In the genomic region with DNA sequence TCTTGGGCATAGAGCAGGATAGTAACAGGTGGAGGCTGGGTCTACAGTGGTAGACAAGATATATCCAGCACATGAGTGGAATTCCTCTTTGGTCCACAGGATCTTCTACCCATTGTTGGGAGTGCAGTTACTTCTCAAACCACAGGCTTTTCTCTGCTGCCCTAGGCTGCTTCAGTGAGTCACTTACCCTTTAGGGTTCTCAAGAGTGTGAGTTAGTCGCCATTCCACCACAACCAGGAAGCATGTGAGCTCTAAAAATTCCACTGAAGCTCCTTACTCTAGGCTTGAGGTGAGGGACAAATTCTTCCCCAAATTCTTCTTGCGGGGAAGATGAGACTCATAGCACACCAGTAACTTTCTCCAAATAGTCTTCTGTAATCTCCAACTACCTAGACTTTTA, we compare ENCODE assay signal across 18 cellular contexts.
DNase-seq lines count a peak whose midpoint lies in the region; ATAC-seq and TF ChIP-seq lines count a peak whose summit lies in the region.
"Had no signal": no experiment of that assay in that cellular context is flagged by ENCODE, and none has a peak within 500 bp of the region (broad histone marks: within the 10 kb centered on the region; RNA-seq: fewer than 3 reads in every experiment).

No MANE protein-coding gene starts in this region.

- H3K4me3 ChIP-seq in epithelial cell of proximal tubule (ENCODE audit: low read depth, low read length) (no peak overlapping the region), upper lobe of right lung (no peak overlapping the region), osteoblast (ENCODE audit: insufficient read depth, low read length) (no peak overlapping the region)
- H3K4me3 ChIP-seq: adrenal gland, hepatocyte, thoracic aorta had no signal

- no peaks in the 10 kb centered on the region for H3K27me3 ChIP-seq in upper lobe of right lung
- H3K27me3 ChIP-seq in osteoblast (ENCODE audit: insufficient read depth, low read length) = no peaks in the 10 kb centered on the region
- H3K27me3 ChIP-seq: adrenal gland had no signal

- H2AFZ ChIP-seq in osteoblast (ENCODE audit: low read length) = no peak overlapping the region
- H2AFZ ChIP-seq: hepatocyte had no signal

- H3K9me3 ChIP-seq in upper lobe of right lung (no peaks in the 10 kb centered on the region), osteoblast (ENCODE audit: low read depth, low read length) (no peaks in the 10 kb centered on the region)
- H3K9me3 ChIP-seq: adrenal gland, thoracic aorta had no signal

- H3K4me2 ChIP-seq in osteoblast (ENCODE audit: insufficient read depth, low read length) = no peak overlapping the region
- H3K4me2 ChIP-seq: hepatocyte had no signal

- TF ChIP-seq CTCF in epithelial cell of proximal tubule (conservative IDR thresholded peaks at IDR 0.05; ENCODE audit: low read depth, low read length) (no peak), upper lobe of right lung (IDR thresholded peaks at IDR 0.05) (no peak), osteoblast (IDR thresholded peaks at IDR 0.05; ENCODE audit: extremely low read depth, low read depth, low read length) (no peak)

- no peaks in the 10 kb centered on the region for H3K4me1 ChIP-seq in upper lobe of right lung
- H3K4me1 ChIP-seq in osteoblast (ENCODE audit: insufficient read depth, low read length) = no peaks in the 10 kb centered on the region
- H3K4me1 ChIP-seq: adrenal gland had no signal

- H3K27ac ChIP-seq in upper lobe of right lung (no peak overlapping the region), osteoblast (ENCODE audit: low read depth, low read length) (no peak overlapping the region)
- H3K27ac ChIP-seq: adrenal gland, hepatocyte, thoracic aorta had no signal

- ATAC-seq in upper lobe of right lung = peak; percentile 19
- ATAC-seq: left colon, Right ventricle myocardium inferior had no signal

- no peaks in the 10 kb centered on the region for H4K20me1 ChIP-seq in osteoblast (ENCODE audit: insufficient read depth, low read length)

- H3K36me3 ChIP-seq in upper lobe of right lung (no peaks in the 10 kb centered on the region), osteoblast (ENCODE audit: insufficient read depth, low read length) (no peaks in the 10 kb centered on the region)
- H3K36me3 ChIP-seq: adrenal gland, thoracic aorta had no signal

- no peaks in the 10 kb centered on the region for H3K79me2 ChIP-seq in osteoblast (ENCODE audit: insufficient read depth, low read length)
- H3K79me2 ChIP-seq: hepatocyte had no signal

- intact Hi-C loops in upper lobe of right lung (cut with DNase I) = no loop called here

- peak; percentile 17 for DNase-seq in stimulated activated CD4-positive, alpha-beta T cell treated with anti-CD3 and anti-CD28 coated beads, Interleukin-4, amount 100 ng/mL, for 24 hours
- DNase-seq in stimulated activated CD4-positive, alpha-beta T cell treated with anti-CD3 and anti-CD28 coated beads, Interleukin-4, amount 100 ng/mL, for 4 hours = no peak
- DNase-seq in NCI-H226 (peak; percentile 50), epithelial cell of proximal tubule (ENCODE audit: low read depth) (peak; percentile 15), upper lobe of right lung (no peak), SIG-M5 (lab: John Stamatoyannopoulos, UW) (no peak), DMS 273 (lab: John Stamatoyannopoulos, UW; ENCODE audit: unreplicated experiment) (no peak), osteoblast (ENCODE audit: insufficient read length, low spot score, missing footprints) (no peak)
- DNase-seq: adrenal gland, DMS153, left colon, MM.1S, NCI-H2081 treated with DMSO at 0.1 percent for 48 hours, posterior cingulate gyrus, T-helper 9 cell had no signal

Comparison
In these comparisons a context has a peak if more than half of its experiments do, and no peak if none do; other contexts are left out.
1. DNase-seq: peak in stimulated activated CD4-positive, alpha-beta T cell treated with anti-CD3 and anti-CD28 coated beads, Interleukin-4, amount 100 ng/mL, for 24 hours (single experiment), NCI-H226 (single experiment) and epithelial cell of proximal tubule (single experiment); none in stimulated activated CD4-positive, alpha-beta T cell treated with anti-CD3 and anti-CD28 coated beads, Interleukin-4, amount 100 ng/mL, for 4 hours (0 of 2), upper lobe of right lung (single experiment), SIG-M5 (single experiment), DMS 273 (single experiment) and osteoblast (single experiment).